In genomic region chr19:27675771-27676170, GRCh38 we compare ENCODE assay signal across 24 cellular contexts.
DNase-seq lines count a peak whose midpoint lies in the region; ATAC-seq and TF ChIP-seq lines count a peak whose summit lies in the region.
"Had no signal": no experiment of that assay in that cellular context is flagged by ENCODE, and none has a peak within 500 bp of the region (broad histone marks: within the 10 kb centered on the region; RNA-seq: fewer than 3 reads in every experiment).

No MANE protein-coding gene starts in this region.

- H3K27ac Mint-ChIP-seq in activated naive CD8-positive, alpha-beta T cell treated with anti-CD3 and anti-CD28 coated beads, Interleukin-2, amount 50 U/mL, for 24 hours, result no peak overlapping the region
- H3K27ac Mint-ChIP-seq: CD4-positive, alpha-beta T cell; CD8-positive, alpha-beta memory T cell; GM23338; H9 had no signal

- peaks cover 15% of the 10 kb centered on the region for H3K9me3 Mint-ChIP-seq in activated naive CD8-positive, alpha-beta T cell treated with anti-CD3 and anti-CD28 coated beads, Interleukin-2, amount 50 U/mL, for 24 hours

- 15 to 26% methylated on average over 3 of the region's 3 CpGs for WGBS in heart right ventricle, 2 donors
- WGBS in right lobe of liver (ENCODE audit: insufficient coverage, low coverage, low lambda C conversion rate, missing lambda C conversion rate), result 25% methylated on average over 3 of the region's 3 CpGs

- H3K27me3 ChIP-seq in heart right ventricle, result no peaks in the 10 kb centered on the region
- no peaks in the 10 kb centered on the region for H3K27me3 ChIP-seq in right atrium auricular region
- H3K27me3 ChIP-seq in skeletal muscle tissue (ENCODE audit: control insufficient read depth in 3 of 3, insufficient read depth in 3 of 3, low read length in 3 of 3), result no peaks in the 10 kb centered on the region
- no peaks in the 10 kb centered on the region for H3K27me3 ChIP-seq in right lobe of liver
- H3K27me3 ChIP-seq: BE2C; BLaER1 treated with 17β-estradiol and CSF1 and Interleukin-3, amounts not matched to agents 10 nM and 100 nM had no signal

- H3K27me3 Mint-ChIP-seq in activated naive CD8-positive, alpha-beta T cell treated with anti-CD3 and anti-CD28 coated beads, Interleukin-2, amount 50 U/mL, for 24 hours, result no peaks in the 10 kb centered on the region
- H3K27me3 Mint-ChIP-seq: CD4-positive, alpha-beta T cell had no signal

- H3K36me3 Mint-ChIP-seq in activated naive CD8-positive, alpha-beta T cell treated with anti-CD3 and anti-CD28 coated beads, Interleukin-2, amount 50 U/mL, for 24 hours (ENCODE audit: low read depth), result no peaks in the 10 kb centered on the region
- H3K36me3 Mint-ChIP-seq: CD14-positive monocyte; CD8-positive, alpha-beta memory T cell had no signal

- H3K4me1 ChIP-seq in heart right ventricle (peaks cover 0 to 67% (median 26%) of the 10 kb centered on the region in 9 donors), right atrium auricular region (peaks cover 0 to 58% of the 10 kb centered on the region in 2 donors), skeletal muscle tissue (ENCODE audit: control insufficient read depth in 3 of 3, insufficient read depth in 3 of 3, low read length in 3 of 3) (peaks cover 36 to 67% (median 43%) of the 10 kb centered on the region in 3 donors), right lobe of liver (no peaks in the 10 kb centered on the region)
- H3K4me1 ChIP-seq: A549; BE2C; BLaER1 treated with 17β-estradiol and CSF1 and Interleukin-3, amounts not matched to agents 10 nM and 100 nM had no signal

- no peak overlapping the region for H3K4me3 ChIP-seq in heart right ventricle
- no peak overlapping the region for H3K4me3 ChIP-seq in right atrium auricular region
- no peak overlapping the region for H3K4me3 ChIP-seq in skeletal muscle tissue (ENCODE audit: low read length in 3 of 3)
- H3K4me3 ChIP-seq in right lobe of liver, result no peak overlapping the region
- H3K4me3 ChIP-seq: A549; BLaER1 treated with 17β-estradiol and CSF1 and Interleukin-3, amounts not matched to agents 10 nM and 100 nM; GM12878; GM23338 had no signal

- ATAC-seq in Right ventricle myocardium superior (ENCODE audit: poor library complexity) (peak; percentile 76), heart right ventricle (peak in 7 of 8 donors; percentile 18 to 63 (median 40)), right lobe of liver (no peak), GM18909 (IDR thresholded peaks at IDR 0.05; ENCODE audit: poor library complexity, unreplicated experiment) (no peak)
- no peak for ATAC-seq in activated naive CD8-positive, alpha-beta T cell treated with anti-CD3 and anti-CD28 coated beads, Interleukin-2, amount 50 U/mL, for 24 hours
- ATAC-seq: A549, GM12878, GM23338, HCT116 had no signal

- TF ChIP-seq CTCF in heart right ventricle (IDR thresholded peaks at IDR 0.05) (no peak), right atrium auricular region (IDR thresholded peaks at IDR 0.05) (no peak), right lobe of liver (IDR thresholded peaks at IDR 0.05) (no peak)

- intact Hi-C loops in Right ventricle myocardium superior (cut with DNase I) (no loop called here), heart right ventricle (cut with DNase I) (loop anchor here in 2 of 10 donors (10.0 kb wide), 1 partner anchor 119 kb away; no protein-coding TSS in a partner anchor), right lobe of liver (cut with DNase I) (no loop called here)

- H3K9me3 ChIP-seq in heart right ventricle (peaks cover 0 to 85% (median 0%) of the 10 kb centered on the region in 11 donors), right atrium auricular region (no peaks in the 10 kb centered on the region), skeletal muscle tissue (ENCODE audit: control insufficient read depth in 3 of 3, low read length in 3 of 3) (no peaks in the 10 kb centered on the region), right lobe of liver (no peaks in the 10 kb centered on the region)
- H3K9me3 ChIP-seq: BE2C had no signal

- TF ChIP-seq POLR2A in right lobe of liver (IDR thresholded peaks at IDR 0.05), result no peak

- H3K4me1 Mint-ChIP-seq in activated naive CD8-positive, alpha-beta T cell treated with anti-CD3 and anti-CD28 coated beads, Interleukin-2, amount 50 U/mL, for 24 hours, result no peaks in the 10 kb centered on the region
- H3K4me1 Mint-ChIP-seq: CD14-positive monocyte; CD8-positive, alpha-beta memory T cell; GM23338; H9 had no signal

- H3K36me3 ChIP-seq in heart right ventricle (no peaks in the 10 kb centered on the region), right atrium auricular region (no peaks in the 10 kb centered on the region), skeletal muscle tissue (ENCODE audit: control insufficient read depth in 3 of 3, insufficient read depth in 3 of 3, low read length in 3 of 3) (no peaks in the 10 kb centered on the region), right lobe of liver (no peaks in the 10 kb centered on the region)
- H3K36me3 ChIP-seq: BE2C; BLaER1 treated with 17β-estradiol and CSF1 and Interleukin-3, amounts not matched to agents 10 nM and 100 nM had no signal

- no peak for DNase-seq in Right ventricle myocardium superior
- DNase-seq in heart right ventricle, result no peak
- no peak for DNase-seq in right atrium auricular region (ENCODE audit: low spot score)
- DNase-seq in activated naive CD8-positive, alpha-beta T cell treated with anti-CD3 and anti-CD28 coated beads, Interleukin-2, amount 50 U/mL, for 24 hours, result no peak
- no peak for DNase-seq in right lobe of liver
- DNase-seq: 8988T; ACHN; AML-193; BE2C; CD4-positive, alpha-beta T cell; CD8-positive, alpha-beta memory T cell; DMS 273 treated with DMSO at 0.1 percent for 48 hours; DMS79; EL; GDM1 had no signal

- no peak overlapping the region for H3K4me3 Mint-ChIP-seq in activated naive CD8-positive, alpha-beta T cell treated with anti-CD3 and anti-CD28 coated beads, Interleukin-2, amount 50 U/mL, for 24 hours
- H3K4me3 Mint-ChIP-seq: CD14-positive monocyte; CD4-positive, alpha-beta T cell; CD8-positive, alpha-beta memory T cell; GM23338; H9 had no signal

- H3K9ac ChIP-seq in skeletal muscle tissue (ENCODE audit: low read depth in 1 of 3, low read length in 3 of 3), result no peak overlapping the region
- H3K9ac ChIP-seq: BLaER1 treated with 17β-estradiol and CSF1 and Interleukin-3, amounts not matched to agents 10 nM and 100 nM had no signal

- H3K27ac ChIP-seq in heart right ventricle, result peak overlapping the region in 5 of 10 donors; percentile 69 to 86 (median 79)
- peak overlapping the region; percentile 53 to 72 for H3K27ac ChIP-seq in right atrium auricular region
- peak overlapping the region; percentile 14 for H3K27ac ChIP-seq in skeletal muscle tissue (ENCODE audit: low read depth, low read length)
- H3K27ac ChIP-seq in right lobe of liver, result no peak overlapping the region
- H3K27ac ChIP-seq: A549; BLaER1 treated with 17β-estradiol and CSF1 and Interleukin-3, amounts not matched to agents 10 nM and 100 nM had no signal

Comparison
In these comparisons a context has a peak if more than half of its experiments do, and no peak if none do; other contexts are left out.
1. ATAC-seq: peak in Right ventricle myocardium superior (single experiment) and heart right ventricle (7 of 8); none in activated naive CD8-positive, alpha-beta T cell treated with anti-CD3 and anti-CD28 coated beads, Interleukin-2, amount 50 U/mL, for 24 hours (single experiment), right lobe of liver (0 of 4) and GM18909 (single experiment).
2. H3K27ac ChIP-seq: peak in right atrium auricular region (2 of 2) and skeletal muscle tissue (single experiment); none in right lobe of liver (0 of 3).